ENCODE assay signal across 1 cellular context in genomic region chr11:16280256-16280682, GRCh38.
TF ChIP-seq lines count a peak whose summit lies in the region.

No MANE protein-coding gene starts in this region.

TF ChIP-seq in K562, 482 proteins besides CTCF, POLR2A, EP300 and RAD21 (continued from another document and continues in another):
- TF ChIP-seq RAD51 (IDR thresholded peaks at IDR 0.05; ENCODE audit: borderline replicate concordance, low read depth) = 0 out of 2 replicates have a peak, but pooled peaks have one; percentile 4
- TF ChIP-seq NFXL1 (CRISPR knock-in tag; IDR thresholded peaks at IDR 0.05) = no peak
- peak; percentile 98 for TF ChIP-seq ARID3A (IDR thresholded peaks at IDR 0.05; ENCODE audit: borderline replicate concordance, low read depth, low read length)
- TF ChIP-seq ZBTB5 (IDR thresholded peaks at IDR 0.05) = no peak
- no peak for TF ChIP-seq CEBPG (CRISPR knock-in tag; IDR thresholded peaks at IDR 0.05)
- TF ChIP-seq CEBPG (tag; conservative IDR thresholded peaks at IDR 0.05 in 1 of 2, IDR thresholded peaks at IDR 0.05 in 1 of 2) = no peak
- TF ChIP-seq LEF1 (IDR thresholded peaks at IDR 0.05) = peak; percentile 87
- no peak for TF ChIP-seq KHSRP (IDR thresholded peaks at IDR 0.05)
- no peak for TF ChIP-seq PYGO2 (tag; IDR thresholded peaks at IDR 0.05)
- TF ChIP-seq ETV6 (IDR thresholded peaks at IDR 0.05; ENCODE audit: borderline replicate concordance in 1 of 2, low read depth in 2 of 2, low read length in 1 of 2) = no peak
- no peak for TF ChIP-seq ETV6 (CRISPR knock-in tag; IDR thresholded peaks at IDR 0.05; ENCODE audit: borderline replicate concordance)
- peak; percentile 40 for TF ChIP-seq TAL1 (IDR thresholded peaks at IDR 0.05)
- no peak for TF ChIP-seq ZNF146 (CRISPR knock-in tag; IDR thresholded peaks at IDR 0.05; ENCODE audit: unreplicated experiment)
- TF ChIP-seq NR3C1 (CRISPR knock-in tag; IDR thresholded peaks at IDR 0.05) = no peak
- peak; percentile 17; the same call in 1 of the 2 replicates for TF ChIP-seq MTA1 (IDR thresholded peaks at IDR 0.05; ENCODE audit: borderline replicate concordance)
- no peak for TF ChIP-seq KAT8 (IDR thresholded peaks at IDR 0.05; ENCODE audit: low read depth)
- TF ChIP-seq BCOR (IDR thresholded peaks at IDR 0.05) = no peak
- TF ChIP-seq JUND (IDR thresholded peaks at IDR 0.05; ENCODE audit: borderline replicate concordance, low read depth, low read length) = peak; percentile 61; the same call in 1 of the 2 replicates
- TF ChIP-seq JUND (tag; IDR thresholded peaks at IDR 0.05; ENCODE audit: borderline replicate concordance, low read depth, low read length) = peak; percentile 43; the same call in 1 of the 3 replicates
- TF ChIP-seq ZNF121 (CRISPR knock-in tag; conservative IDR thresholded peaks at IDR 0.05) = no peak
- no peak for TF ChIP-seq TAF15 (IDR thresholded peaks at IDR 0.05; ENCODE audit: low read depth, low read length)
- no peak for TF ChIP-seq HNRNPL (IDR thresholded peaks at IDR 0.05; ENCODE audit: low read depth, low read length)
- TF ChIP-seq HNRNPH1 (optimal IDR thresholded peaks at IDR 0.05; ENCODE audit: low read depth, low read length) = no peak
- TF ChIP-seq PRMT5 (CRISPR knock-in tag; IDR thresholded peaks at IDR 0.05) = no peak
- TF ChIP-seq FOS (IDR thresholded peaks at IDR 0.05; ENCODE audit: extremely low read depth, insufficient read length) = no peak
- no peak for TF ChIP-seq DACH1 (IDR thresholded peaks at IDR 0.05; ENCODE audit: partially characterized antibody)
- no peak for TF ChIP-seq SMARCB1 (IDR thresholded peaks at IDR 0.05; ENCODE audit: insufficient read length, low read depth)
- TF ChIP-seq E2F6 (IDR thresholded peaks at IDR 0.05; ENCODE audit: borderline replicate concordance in 1 of 2, extremely low read depth in 1 of 2, insufficient read depth in 1 of 2, insufficient read length in 1 of 2, low read depth in 1 of 2, low read length in 1 of 2, poor library complexity in 1 of 2, severe bottlenecking in 1 of 2) = no peak
- TF ChIP-seq PCBP1 (IDR thresholded peaks at IDR 0.05; ENCODE audit: low read depth, low read length, poor library complexity, severe bottlenecking) = no peak
- no peak for TF ChIP-seq ZFPM2 (CRISPR knock-in tag; IDR thresholded peaks at IDR 0.05)
- no peak for TF ChIP-seq ZNF408 (CRISPR knock-in tag; IDR thresholded peaks at IDR 0.05; ENCODE audit: low read depth)
- TF ChIP-seq ZNF57 (CRISPR knock-in tag; IDR thresholded peaks at IDR 0.05) = no peak
- TF ChIP-seq FIP1L1 (IDR thresholded peaks at IDR 0.05; ENCODE audit: low read depth, low read length, poor library complexity, severe bottlenecking) = no peak
- no peak for TF ChIP-seq BRCA1 (IDR thresholded peaks at IDR 0.05)
- no peak for TF ChIP-seq BRCA1 (CRISPR knock-in tag; IDR thresholded peaks at IDR 0.05)
- TF ChIP-seq SNAPC5 (CRISPR knock-in tag; IDR thresholded peaks at IDR 0.05) = no peak
- TF ChIP-seq UBTF (IDR thresholded peaks at IDR 0.05; ENCODE audit: borderline replicate concordance in 1 of 2, low read depth in 2 of 2, low read length in 2 of 2) = no peak
- TF ChIP-seq BRF2 (IDR thresholded peaks at IDR 0.05; ENCODE audit: borderline replicate concordance, insufficient read depth, insufficient read length) = no peak
- TF ChIP-seq ZNF76 (CRISPR knock-in tag; IDR thresholded peaks at IDR 0.05; ENCODE audit: borderline replicate concordance) = no peak
- TF ChIP-seq SIRT6 (IDR thresholded peaks at IDR 0.05; ENCODE audit: low read depth, low read length) = no peak
- no peak for TF ChIP-seq HDAC6 (IDR thresholded peaks at IDR 0.05; ENCODE audit: low read depth, low read length)
- TF ChIP-seq NR2C2 (CRISPR knock-in tag; IDR thresholded peaks at IDR 0.05) = no peak
- TF ChIP-seq NR2C2 (tag; IDR thresholded peaks at IDR 0.05) = no peak
- 0 out of 2 replicates have a peak, but pooled peaks have one; percentile 58 for TF ChIP-seq ZNF592 (IDR thresholded peaks at IDR 0.05)
- TF ChIP-seq MED1 (CRISPR knock-in tag; IDR thresholded peaks at IDR 0.05; ENCODE audit: borderline replicate concordance) = no peak
- TF ChIP-seq ZNF431 (CRISPR knock-in tag; IDR thresholded peaks at IDR 0.05) = peak; percentile 84
- no peak for TF ChIP-seq ASH1L (IDR thresholded peaks at IDR 0.05; ENCODE audit: borderline replicate concordance, low read depth, partially characterized antibody)
- no peak for TF ChIP-seq FOXJ2 (tag; IDR thresholded peaks at IDR 0.05)
- no peak for TF ChIP-seq PHF21A (IDR thresholded peaks at IDR 0.05; ENCODE audit: borderline replicate concordance, low read depth)
- no peak for TF ChIP-seq ZNF445 (CRISPR knock-in tag; IDR thresholded peaks at IDR 0.05; ENCODE audit: low read depth)
- no peak for TF ChIP-seq PTBP1 (IDR thresholded peaks at IDR 0.05; ENCODE audit: low read depth, low read length)
- TF ChIP-seq ZNF609 (CRISPR knock-in tag; IDR thresholded peaks at IDR 0.05; ENCODE audit: borderline replicate concordance) = no peak
- no peak for TF ChIP-seq NFIX (CRISPR knock-in tag; IDR thresholded peaks at IDR 0.05; ENCODE audit: low read depth)
- TF ChIP-seq ZNF79 (CRISPR knock-in tag; IDR thresholded peaks at IDR 0.05; ENCODE audit: low read depth) = no peak
